ENCODE assay signal across 1 cellular context in the genomic region with DNA sequence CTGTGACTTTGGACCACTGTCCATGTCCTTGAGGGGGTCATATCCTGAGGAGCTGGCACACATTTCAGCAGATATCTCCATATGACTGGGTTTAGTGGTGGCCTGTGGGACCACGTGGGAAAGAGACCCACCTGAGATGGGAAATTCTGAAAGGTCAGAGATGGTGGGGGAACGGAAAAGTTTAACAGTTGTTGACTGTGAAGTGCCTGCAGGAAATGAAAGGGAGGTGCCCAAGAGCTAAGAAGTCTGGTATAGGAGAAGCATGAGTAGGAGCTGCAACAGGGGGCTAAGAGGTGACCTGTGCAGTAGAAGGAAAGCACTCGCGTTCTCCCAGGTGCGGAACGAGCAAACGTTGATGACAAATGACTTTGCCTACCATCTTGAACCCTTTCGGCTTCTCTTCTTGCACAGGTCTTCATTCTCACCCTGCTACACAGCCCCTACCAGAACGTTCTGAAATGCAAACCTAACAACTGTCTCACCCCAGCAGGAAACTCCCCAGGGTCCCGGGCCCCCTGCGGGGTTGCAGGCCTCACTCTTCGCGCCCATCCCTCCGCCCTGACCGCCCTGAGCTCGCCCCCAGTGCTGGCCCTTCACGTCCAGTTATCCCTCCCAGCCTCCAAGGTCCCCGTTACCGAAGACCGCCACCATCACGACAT.
TF ChIP-seq lines count a peak whose summit lies in the region.

No MANE protein-coding gene starts in this region.

TF ChIP-seq in H1, 55 proteins besides CTCF, POLR2A, EP300 and RAD21:
- TF ChIP-seq BACH1 (IDR thresholded peaks at IDR 0.05; ENCODE audit: low read length) (no peak), PHF8 (conservative IDR thresholded peaks at IDR 0.05; ENCODE audit: low read depth, low read length) (no peak; the same call in 1 of the 2 replicates), NANOG (IDR thresholded peaks at IDR 0.05; ENCODE audit: insufficient read depth, low read depth, low read length, poor library complexity, severe bottlenecking) (no peak), RNF2 (IDR thresholded peaks at IDR 0.05; ENCODE audit: borderline replicate concordance, low read depth, low read length, missing control alignments, poor library complexity, severe bottlenecking) (no peak)
- TF ChIP-seq, protein P1, sequence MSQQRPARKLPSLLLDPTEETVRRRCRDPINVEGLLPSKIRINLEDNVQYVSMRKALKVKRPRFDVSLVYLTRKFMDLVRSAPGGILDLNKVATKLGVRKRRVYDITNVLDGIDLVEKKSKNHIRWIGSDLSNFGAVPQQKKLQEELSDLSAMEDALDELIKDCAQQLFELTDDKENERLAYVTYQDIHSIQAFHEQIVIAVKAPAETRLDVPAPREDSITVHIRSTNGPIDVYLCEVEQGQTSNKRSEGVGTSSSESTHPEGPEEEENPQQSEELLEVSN (IDR thresholded peaks at IDR 0.05): no peak
